8 cellular contexts compared by ENCODE assay signal in the genomic region with DNA sequence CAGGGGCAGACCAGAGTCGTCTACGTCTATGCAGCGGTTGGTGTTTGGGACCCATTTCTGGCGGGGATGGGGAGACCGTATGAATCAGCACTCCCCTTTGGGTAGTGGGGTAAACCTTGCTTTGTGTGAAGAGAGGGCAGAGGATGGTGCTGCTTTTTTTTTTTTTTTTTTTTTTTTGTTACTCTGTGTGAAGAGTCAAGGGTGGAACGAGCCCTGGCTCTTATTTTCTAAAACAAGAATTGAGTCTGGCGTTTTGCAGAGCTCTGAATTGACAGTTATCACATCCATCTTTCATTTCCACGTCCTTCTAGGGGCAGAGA. TPM values are rescaled to one million over a fixed set of nuclear protein-coding genes. Genes with fewer than 3 reads are reported as not detected.
DNase-seq lines count a peak whose midpoint lies in the region; ATAC-seq and TF ChIP-seq lines count a peak whose summit lies in the region.

No MANE protein-coding gene starts in this region.

- TF ChIP-seq CTCF in GM06990 (IDR thresholded peaks at IDR 0.05; ENCODE audit: insufficient read depth, low read length, poor library complexity, severe bottlenecking) = no peak
- no peak for TF ChIP-seq CTCF in OCI-LY7 (conservative IDR thresholded peaks at IDR 0.05; ENCODE audit: low read length)
- TF ChIP-seq CTCF in choroid plexus epithelial cell (conservative IDR thresholded peaks at IDR 0.05; ENCODE audit: low read depth, low read length) = no peak

- H3K27me3 ChIP-seq in GM06990 (replicated peaks; ENCODE audit: control insufficient read depth, insufficient read depth, low read length) = no peaks in the 10 kb centered on the region

- peak overlapping the region; percentile 94; the same call in 1 of the 2 replicates for H2AFZ ChIP-seq in OCI-LY7 (ENCODE audit: low read length)

- H3K36me3 ChIP-seq in GM06990 (ENCODE audit: control insufficient read depth, insufficient read depth, low read length) (no peaks in the 10 kb centered on the region), OCI-LY7 (ENCODE audit: insufficient read depth, low read length) (no peaks in the 10 kb centered on the region)

- H3K27ac Mint-ChIP-seq in naive thymus-derived CD8-positive, alpha-beta T cell = peak overlapping the region; percentile 80 to 97 (median 94)

- peaks cover 0 to 2% (median 0%) of the 10 kb centered on the region in 3 donors for H3K36me3 Mint-ChIP-seq in naive thymus-derived CD8-positive, alpha-beta T cell

- no peaks in the 10 kb centered on the region for H3K9me2 ChIP-seq in OCI-LY7 (ENCODE audit: insufficient read depth, low read length)

- ATAC-seq in naive thymus-derived CD8-positive, alpha-beta T cell = no peak
- ATAC-seq in HG02840 (IDR thresholded peaks at IDR 0.05; ENCODE audit: low FRiP score, unreplicated experiment) (no peak), GM21381 (IDR thresholded peaks at IDR 0.05; ENCODE audit: unreplicated experiment) (no peak)

- no peaks in the 10 kb centered on the region for H3K27me3 Mint-ChIP-seq in naive thymus-derived CD8-positive, alpha-beta T cell

- BruUV-seq in OCI-LY7 (replicated peaks; lab: Mats Ljungman, UMichigan) = no TSS peak

- peaks cover 24 to 64% (median 53%) of the 10 kb centered on the region in 4 donors for H3K4me1 Mint-ChIP-seq in naive thymus-derived CD8-positive, alpha-beta T cell

- H3K79me2 ChIP-seq in OCI-LY7 (ENCODE audit: insufficient read depth, low read depth, low read length) = peaks cover 58% of the 10 kb centered on the region

- H3K9me3 Mint-ChIP-seq in naive thymus-derived CD8-positive, alpha-beta T cell = no peaks in the 10 kb centered on the region

- DNase-seq in GM06990 (ENCODE audit: extremely low read depth, insufficient read length) = no peak
- peak; percentile 41 for DNase-seq in OCI-LY7 (ENCODE audit: low spot score)
- no peak for DNase-seq in choroid plexus epithelial cell (ENCODE audit: low read depth)
- peak in 2 of 10 donors; percentile 2 to 20 for DNase-seq in naive thymus-derived CD8-positive, alpha-beta T cell
- no peak for DNase-seq in GM19240 (ENCODE audit: insufficient read length, low spot score)
- DNase-seq in NCI-H2081 (lab: John Stamatoyannopoulos, UW) = no peak

- peak overlapping the region; percentile 93 for H3K4me3 ChIP-seq in GM06990 (replicated peaks; ENCODE audit: low read depth, low read length)
- H3K4me3 ChIP-seq in OCI-LY7 (ENCODE audit: low read depth, low read length, poor library complexity, severe bottlenecking) = peak overlapping the region; percentile 93
- peak overlapping the region; percentile 86 for H3K4me3 ChIP-seq in choroid plexus epithelial cell (ENCODE audit: low read depth, low read length)

- CTCF ChIA-PET in OCI-LY7 (lab: Charles Lee; ENCODE audit: unreplicated experiment) = no interaction called here

- H3K9me3 ChIP-seq in OCI-LY7 (ENCODE audit: low read length) = no peaks in the 10 kb centered on the region

- POLR2A ChIA-PET in OCI-LY7 (lab: Charles Lee) = interaction anchor here (0.5 to 2.4 kb wide), 14 partner anchors 14 to 860 kb away, joined by 3 to 6 read pairs (median 3); no protein-coding TSS in a partner anchor
- POLR2A ChIA-PET in naive thymus-derived CD8-positive, alpha-beta T cell (lab: Charles Lee) = interaction anchor here (0.5 to 2.0 kb wide), 8 partner anchors 14 to 437 kb away, joined by 3 to 8 read pairs (median 4); partner anchors contain the start of genes FRYL, NFXL1 and TXK

- intact Hi-C loops in OCI-LY7 (cut with micrococcal nuclease; ENCODE audit: unreplicated experiment) = loop anchor here (5.0 to 10.0 kb wide), 4 partner anchors 145 to 858 kb away; partner anchors contain the start of genes ATP10D and NFXL1

- peak overlapping the region; percentile 91 to 99 (median 97) for H3K4me3 Mint-ChIP-seq in naive thymus-derived CD8-positive, alpha-beta T cell

- peaks cover 23% of the 10 kb centered on the region; the same call in 1 of the 2 replicates for H4K20me1 ChIP-seq in OCI-LY7 (ENCODE audit: insufficient read depth, low read length)

- H3K27ac ChIP-seq in OCI-LY7 (ENCODE audit: low read depth, low read length, poor library complexity, severe bottlenecking) = peak overlapping the region; percentile 82

- peaks cover 29% of the 10 kb centered on the region for H3K4me1 ChIP-seq in OCI-LY7 (ENCODE audit: insufficient read depth, low read length, poor library complexity, severe bottlenecking)

- peak overlapping the region; percentile 99 for H3K4me2 ChIP-seq in OCI-LY7 (ENCODE audit: low read length)

RNA-seq across cellular contexts. Expression of gene SLAIN2, which starts 1.2 kb away (rescaled TPM):
- total RNA-seq in OCI-LY7 (2014; rRNA removed; shearing (Covaris generic)) = 21.1 and 24.7 TPM in 2 replicates
- total RNA-seq in OCI-LY7 (2022) = 39.4 and 40.2 TPM in 2 replicates
- total RNA-seq in naive thymus-derived CD8-positive, alpha-beta T cell = 100 to 1,000 TPM in 1 of 2 experiments, 10 to 100 TPM in 1; 98.3 to 109 TPM
- 10 to 100 TPM; 25.9 to 39.3 (median 33.6) TPM for polyA plus RNA-seq in naive thymus-derived CD8-positive, alpha-beta T cell
